In the genomic region with DNA sequence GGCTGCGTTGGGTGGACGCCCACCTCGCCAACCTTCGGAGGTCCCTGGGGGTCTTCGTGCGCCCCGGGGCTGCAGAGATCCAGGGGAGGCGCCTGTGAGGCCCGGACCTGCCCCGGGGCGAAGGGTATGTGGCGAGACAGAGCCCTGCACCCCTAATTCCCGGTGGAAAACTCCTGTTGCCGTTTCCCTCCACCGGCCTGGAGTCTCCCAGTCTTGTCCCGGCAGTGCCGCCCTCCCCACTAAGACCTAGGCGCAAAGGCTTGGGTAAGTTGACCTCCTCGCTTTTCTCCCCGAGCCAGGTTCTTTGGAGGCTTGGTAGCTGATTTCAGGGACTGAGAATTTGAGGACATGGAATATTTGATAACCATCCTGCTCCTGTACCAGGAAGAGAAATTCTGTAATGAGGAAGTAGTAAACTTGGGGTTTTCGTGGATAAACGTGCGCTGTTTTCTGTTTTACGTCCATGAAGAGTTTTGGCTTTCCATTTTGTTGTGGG, we compare ENCODE assay signal across 8 cellular contexts. TPM values are rescaled to one million over a fixed set of nuclear protein-coding genes. Genes with fewer than 3 reads are reported as not detected.
DNase-seq lines count a peak whose midpoint lies in the region; ATAC-seq and TF ChIP-seq lines count a peak whose summit lies in the region.

No MANE protein-coding gene starts in this region.

- peaks cover 66% of the 10 kb centered on the region for H3K79me2 ChIP-seq in OCI-LY7 (ENCODE audit: insufficient read depth, low read depth, low read length)

- peaks cover 3% of the 10 kb centered on the region; the same call in 1 of the 2 replicates for H3K9me3 ChIP-seq in OCI-LY7 (ENCODE audit: low read length)
- H3K9me3 ChIP-seq in spleen, result no peaks in the 10 kb centered on the region

- H3K27ac ChIP-seq in OCI-LY7 (ENCODE audit: low read depth, low read length, poor library complexity, severe bottlenecking) (peak overlapping the region; percentile 40), spleen (peak overlapping the region; percentile 74 to 98 (median 96))

- intact Hi-C loops in OCI-LY7 (cut with micrococcal nuclease; ENCODE audit: unreplicated experiment) (loop anchor here (1.0 to 2.0 kb wide), 3 partner anchors 33 to 129 kb away; partner anchors contain the start of gene SLC25A3), spleen (cut with DNase I; ENCODE audit: low total_unique reads) (loop anchor here (5.0 kb wide), 1 partner anchor 53 kb away; the partner anchor contains the start of gene SLC25A3)

- H2AFZ ChIP-seq in OCI-LY7 (ENCODE audit: low read length), result peak overlapping the region; percentile 79

- peak overlapping the region; percentile 82 for H3K4me2 ChIP-seq in OCI-LY7 (ENCODE audit: low read length)

- in situ Hi-C loops in T47D (cut with HindIII; ENCODE audit: low pct_unique_long_range_greater_than_20kb, low sequenced_read_pairs), result no loop called here

- peak; percentile 2 for ATAC-seq in HG02571 (IDR thresholded peaks at IDR 0.05; ENCODE audit: unreplicated experiment)
- ATAC-seq in HG02840 (IDR thresholded peaks at IDR 0.05; ENCODE audit: low FRiP score, unreplicated experiment), result no peak

- no peaks in the 10 kb centered on the region for H3K27me3 ChIP-seq in spleen (replicated peaks in 1 of 7)

- TF ChIP-seq POLR2A in spleen (IDR thresholded peaks at IDR 0.05), result no peak

- H3K4me3 ChIP-seq in OCI-LY7 (ENCODE audit: low read depth, low read length, poor library complexity, severe bottlenecking) (peak overlapping the region; percentile 93), spleen (peak overlapping the region; percentile 89 to 99 (median 96))

- no TSS peak for BruUV-seq in OCI-LY7 (replicated peaks; lab: Mats Ljungman, UMichigan)

- peak; percentile 43 for DNase-seq in NCI-H2227 (lab: John Stamatoyannopoulos, UW; ENCODE audit: unreplicated experiment)
- DNase-seq in NCI-H2227 treated with DMSO at 0.1 percent for 48 hours (lab: John Stamatoyannopoulos, UW), result no peak
- DNase-seq in OCI-LY7 (ENCODE audit: low spot score), result peak; percentile 36
- DNase-seq in T47D (ENCODE audit: low read depth in 1 of 2, low spot score in 1 of 2), result peak; percentile 28 to 40
- peak; percentile 38 for DNase-seq in inferior parietal cortex (ENCODE audit: extremely low spot score)
- no peak for DNase-seq in spleen

- 0 to 1% (median 0%) methylated on average over 12 to 24 of the region's 24 CpGs for WGBS in spleen, 5 donors

- CTCF ChIA-PET in OCI-LY7 (lab: Charles Lee; ENCODE audit: unreplicated experiment), result no interaction called here

- POLR2A ChIA-PET in OCI-LY7 (lab: Charles Lee), result interaction anchor here (0.9 to 1.5 kb wide), 6 partner anchors 9 to 155 kb away, joined by 3 to 5 read pairs (median 4); partner anchors contain the start of gene SLC25A3

- H3K4me1 ChIP-seq in OCI-LY7 (ENCODE audit: insufficient read depth, low read length, poor library complexity, severe bottlenecking) (peaks cover 31% of the 10 kb centered on the region), spleen (peaks cover 16 to 70% (median 39%) of the 10 kb centered on the region in 6 donors)

- TF ChIP-seq CTCF in OCI-LY7 (conservative IDR thresholded peaks at IDR 0.05; ENCODE audit: low read length) (no peak; the same call in 1 of the 2 replicates), spleen (IDR thresholded peaks at IDR 0.05 in 8 of 11, conservative IDR thresholded peaks at IDR 0.05 in 3 of 11) (no peak)

- H4K20me1 ChIP-seq in OCI-LY7 (ENCODE audit: insufficient read depth, low read length), result peaks cover 10% of the 10 kb centered on the region; the same call in 1 of the 2 replicates

- H3K36me3 ChIP-seq in OCI-LY7 (ENCODE audit: insufficient read depth, low read length) (peaks cover 46% of the 10 kb centered on the region), spleen (peaks cover 0 to 29% (median 15%) of the 10 kb centered on the region in 6 donors)

- no peaks in the 10 kb centered on the region for H3K9me2 ChIP-seq in OCI-LY7 (ENCODE audit: insufficient read depth, low read length)

RNA-seq across cellular contexts. Expression of gene APAF1, which starts 0.5 kb away (rescaled TPM):
- total RNA-seq in OCI-LY7 (2014; rRNA removed; shearing (Covaris generic)), result 14.7 and 16.0 TPM in 2 replicates
- total RNA-seq in OCI-LY7 (2022) (26.5 and 28.6 TPM in 2 replicates), spleen (10 to 100 TPM; 27.9 to 44.1 (median 36.0) TPM)
- polyA plus RNA-seq in spleen, result 1 to 10 TPM; 6.5 to 9.7 (median 7.4) TPM

RNA-seq across cellular contexts. Expression of gene IKBIP, which starts 1.0 kb away (rescaled TPM):
- 18.3 and 25.1 TPM in 2 replicates for total RNA-seq in OCI-LY7 (2014; rRNA removed; shearing (Covaris generic))
- total RNA-seq in OCI-LY7 (2022), result 25.5 and 26.6 TPM in 2 replicates
- 10 to 100 TPM; 17.2 to 30.7 (median 19.9) TPM for total RNA-seq in spleen
- 10 to 100 TPM; 13.5 to 16.5 (median 13.9) TPM for polyA plus RNA-seq in spleen

RNA-seq across cellular contexts. Expression of gene SLC25A3, which starts 52.1 kb away (rescaled TPM):
- total RNA-seq in OCI-LY7 (2014; rRNA removed; shearing (Covaris generic)), result 332 and 355 TPM in 2 replicates
- 440 and 476 TPM in 2 replicates for total RNA-seq in OCI-LY7 (2022)
- 100 to 1,000 TPM; 265 to 443 (median 310) TPM for total RNA-seq in spleen
- 100 to 1,000 TPM; 246 to 261 (median 259) TPM for polyA plus RNA-seq in spleen

Comparison
In these comparisons a context has a peak if more than half of its experiments do, and no peak if none do; other contexts are left out.
1. DNase-seq: peak in NCI-H2227 (single experiment), OCI-LY7 (single experiment), T47D (2 of 2) and inferior parietal cortex (single experiment); none in NCI-H2227 treated with DMSO at 0.1 percent for 48 hours (single experiment) and spleen (single experiment).